Comparison of ENCODE assay signal across 1 cellular context in genomic region chr9:84169240-84169639, GRCh38.
TF ChIP-seq lines count a peak whose summit lies in the region.

No MANE protein-coding gene starts in this region.

TF ChIP-seq in endothelial cell of umbilical vein, 7 proteins besides CTCF, POLR2A, EP300 and RAD21:
- no peak for TF ChIP-seq GATA2 (IDR thresholded peaks at IDR 0.05; ENCODE audit: insufficient read depth, insufficient read length, low read depth, low read length)
- no peak for TF ChIP-seq MAX (IDR thresholded peaks at IDR 0.05; ENCODE audit: insufficient read depth, insufficient read length)
- peak; percentile 62 for TF ChIP-seq FOS (IDR thresholded peaks at IDR 0.05; ENCODE audit: borderline replicate concordance, insufficient read depth, low read length)
